In genomic region chr4:94516067-94516466, GRCh38 we compare ENCODE assay signal across 13 cellular contexts.
A peak's percentile ranks its signal among the peaks of the same experiment; 100 is the strongest.
DNase-seq lines count a peak whose midpoint lies in the region; ATAC-seq, FAIRE-seq and TF ChIP-seq lines count a peak whose summit lies in the region.
"Had no signal": no experiment of that assay in that cellular context is flagged by ENCODE, and none has a peak within 500 bp of the region (broad histone marks: within the 10 kb centered on the region; RNA-seq: fewer than 3 reads in every experiment).

No MANE protein-coding gene starts in this region.

- H3K27ac ChIP-seq in CD4-positive, alpha-beta memory T cell (ENCODE audit: low read depth, low read length), result no peak overlapping the region
- no peak overlapping the region for H3K27ac ChIP-seq in GM23338 (ENCODE audit: low read depth)
- H3K27ac ChIP-seq: left lung had no signal

- no peaks in the 10 kb centered on the region; the same call in 1 of the 2 replicates for H3K9me2 ChIP-seq in GM23338 (ENCODE audit: insufficient read depth)

- H3K27me3 Mint-ChIP-seq in nephron progenitor cell (ENCODE audit: low read depth, poor library complexity) (no peaks in the 10 kb centered on the region), GM23338 (ENCODE audit: insufficient read depth, low read depth, poor library complexity) (no peaks in the 10 kb centered on the region)
- no peaks in the 10 kb centered on the region for H3K27me3 Mint-ChIP-seq in CD4-positive, alpha-beta memory T cell

- H3K4me2 ChIP-seq in GM23338, result no peak overlapping the region

- H3K4me3 Mint-ChIP-seq in nephron progenitor cell (no peak overlapping the region), GM23338 (no peak overlapping the region)
- H3K4me3 Mint-ChIP-seq in CD4-positive, alpha-beta memory T cell, result no peak overlapping the region
- H3K4me3 Mint-ChIP-seq: activated T-helper 1 cell treated with anti-CD3 and anti-CD28 coated beads, Interleukin-12 subunit alpha, Interleukin-12 subunit beta, Interleukin-2, Interleukin-4 antibody, amounts not matched to agents 30 ng/mL and 10 ng/mL and 1 ng/mL, durations not matched to agents 14 hours and 24 hours and 36 hours had no signal

- no peak overlapping the region for H2AFZ ChIP-seq in GM23338

- H4K20me1 ChIP-seq in GM23338 (replicated peaks; ENCODE audit: insufficient read depth), result peaks cover 5% of the 10 kb centered on the region; the same call in 1 of the 2 replicates

- H3K27ac Mint-ChIP-seq in nephron progenitor cell, result peak overlapping the region; percentile 46
- H3K27ac Mint-ChIP-seq in CD4-positive, alpha-beta memory T cell, result no peak overlapping the region
- H3K27ac Mint-ChIP-seq in GM23338, result no peak overlapping the region
- H3K27ac Mint-ChIP-seq: activated T-helper 1 cell treated with anti-CD3 and anti-CD28 coated beads, Interleukin-12 subunit alpha, Interleukin-12 subunit beta, Interleukin-2, Interleukin-4 antibody, amounts not matched to agents 30 ng/mL and 10 ng/mL and 1 ng/mL, durations not matched to agents 14 hours and 24 hours and 36 hours had no signal

- ATAC-seq in GM23338 (no peak), HG03108 (IDR thresholded peaks at IDR 0.05; ENCODE audit: unreplicated experiment) (no peak)

- CTCF ChIA-PET in BJ (lab: Yijun Ruan, JAX), result no interaction called here
- CTCF ChIA-PET in CD4-positive, alpha-beta memory T cell (lab: Charles Lee; ENCODE audit: partially characterized antibody), result no interaction called here

- no peak overlapping the region for H3K4me3 ChIP-seq in BJ (ENCODE audit: low read depth, low read length)
- H3K4me3 ChIP-seq in LNCaP clone FGC (ENCODE audit: low read depth, low read length), result no peak overlapping the region; the same call in 1 of the 2 replicates
- H3K4me3 ChIP-seq in endocrine pancreas (ENCODE audit: control insufficient read depth, insufficient read depth, low read length), result peak overlapping the region; percentile 62
- H3K4me3 ChIP-seq in CD4-positive, alpha-beta memory T cell (ENCODE audit: low read length in 2 of 2), result no peak overlapping the region
- no peak overlapping the region for H3K4me3 ChIP-seq in GM23338
- H3K4me3 ChIP-seq: left lung had no signal

- FAIRE-seq in frontal cortex (lab: Jason Lieb, UNC), result no peak

- TF ChIP-seq CTCF in BJ (IDR thresholded peaks at IDR 0.05; ENCODE audit: insufficient read depth, low read depth, low read length), result no peak
- no peak for TF ChIP-seq CTCF in LNCaP clone FGC (IDR thresholded peaks at IDR 0.05; ENCODE audit: control insufficient read depth, extremely low read depth, insufficient read depth)
- no peak for TF ChIP-seq CTCF in nephron progenitor cell (IDR thresholded peaks at IDR 0.05)
- TF ChIP-seq CTCF in GM23338 (conservative IDR thresholded peaks at IDR 0.05; ENCODE audit: low read depth in 2 of 2), result no peak

- H3K4me1 ChIP-seq in endocrine pancreas (ENCODE audit: control insufficient read depth, insufficient read depth, low read length) (peaks cover 34% of the 10 kb centered on the region), GM23338 (ENCODE audit: insufficient read depth) (no peaks in the 10 kb centered on the region; the same call in 1 of the 2 replicates)
- H3K4me1 ChIP-seq in CD4-positive, alpha-beta memory T cell (ENCODE audit: insufficient read depth, low read length), result no peaks in the 10 kb centered on the region

- no peaks in the 10 kb centered on the region for H3K36me3 ChIP-seq in BJ (ENCODE audit: control insufficient read depth, insufficient read depth, low read length)
- no peaks in the 10 kb centered on the region for H3K36me3 ChIP-seq in endocrine pancreas (ENCODE audit: control insufficient read depth, insufficient read depth, low read length)
- H3K36me3 ChIP-seq in CD4-positive, alpha-beta memory T cell (ENCODE audit: insufficient read depth, low read length), result no peaks in the 10 kb centered on the region
- no peaks in the 10 kb centered on the region for H3K36me3 ChIP-seq in GM23338 (ENCODE audit: insufficient read depth)
- H3K36me3 ChIP-seq: left lung had no signal

- no peaks in the 10 kb centered on the region for H3K9me3 ChIP-seq in endocrine pancreas (ENCODE audit: control insufficient read depth, low read length)
- H3K9me3 ChIP-seq in CD4-positive, alpha-beta memory T cell (ENCODE audit: control insufficient read depth in 1 of 2, low read length in 2 of 2), result no peaks in the 10 kb centered on the region
- H3K9me3 ChIP-seq: left lung had no signal

- peaks cover 29% of the 10 kb centered on the region for H3K4me1 Mint-ChIP-seq in nephron progenitor cell
- peaks cover 12 to 20% (median 17%) of the 10 kb centered on the region in 4 donors for H3K4me1 Mint-ChIP-seq in CD4-positive, alpha-beta memory T cell
- H3K4me1 Mint-ChIP-seq in GM23338, result peaks cover 5% of the 10 kb centered on the region

- POLR2A ChIA-PET in BJ (lab: Charles Lee), result no interaction called here
- POLR2A ChIA-PET in CD4-positive, alpha-beta memory T cell (lab: Charles Lee; ENCODE audit: partially characterized antibody), result no interaction called here

- peaks cover 34% of the 10 kb centered on the region for H3K36me3 Mint-ChIP-seq in nephron progenitor cell (ENCODE audit: low read depth)
- peaks cover 0 to 5% of the 10 kb centered on the region in 2 donors for H3K36me3 Mint-ChIP-seq in CD4-positive, alpha-beta memory T cell
- H3K36me3 Mint-ChIP-seq in GM23338 (ENCODE audit: low read depth), result no peaks in the 10 kb centered on the region; the same call in 2 of the 3 replicates

- peak; percentile 63 for DNase-seq in BJ (ENCODE audit: low read depth)
- peak; percentile 93 for DNase-seq in LNCaP clone FGC (ENCODE audit: low read depth)
- DNase-seq in nephron progenitor cell, result no peak
- no peak for DNase-seq in CD4-positive, alpha-beta memory T cell
- no peak for DNase-seq in GM23338 (ENCODE audit: low spot score)
- DNase-seq in frontal cortex (ENCODE audit: low spot score in 2 of 2), result no peak
- DNase-seq: GOT3, left lung, NCI-H1105 treated with DMSO at 0.1 percent for 48 hours, posterior cingulate gyrus had no signal

- H3K27me3 ChIP-seq in BJ (ENCODE audit: control insufficient read depth, insufficient read depth, low read length) (no peaks in the 10 kb centered on the region), endocrine pancreas (ENCODE audit: control insufficient read depth, insufficient read depth, low read length) (no peaks in the 10 kb centered on the region), GM23338 (ENCODE audit: insufficient read depth) (no peaks in the 10 kb centered on the region)
- no peaks in the 10 kb centered on the region for H3K27me3 ChIP-seq in CD4-positive, alpha-beta memory T cell (ENCODE audit: insufficient read depth, low read length)
- H3K27me3 ChIP-seq: left lung had no signal

- peaks cover 40% of the 10 kb centered on the region for H3K79me2 ChIP-seq in GM23338 (replicated peaks; ENCODE audit: insufficient read depth)

- intact Hi-C loops in CD4-positive, alpha-beta memory T cell (cut with micrococcal nuclease), result no loop called here

- H3K9ac ChIP-seq in endocrine pancreas (ENCODE audit: control insufficient read depth, insufficient read depth, low read length), result no peak overlapping the region

- no peaks in the 10 kb centered on the region for H3F3A ChIP-seq in GM23338 (replicated peaks; ENCODE audit: low read depth)

- peaks cover 26% of the 10 kb centered on the region for H3K9me3 Mint-ChIP-seq in nephron progenitor cell
- peaks cover 0 to 3% (median 0%) of the 10 kb centered on the region in 8 donors for H3K9me3 Mint-ChIP-seq in CD4-positive, alpha-beta memory T cell
- no peaks in the 10 kb centered on the region for H3K9me3 Mint-ChIP-seq in GM23338

TF ChIP-seq in GM23338, 12 proteins besides CTCF, POLR2A, EP300 and RAD21 (continues in another document):
- TF ChIP-seq ZNF331 (CRISPR knock-in tag; IDR thresholded peaks at IDR 0.05; ENCODE audit: low read depth) (no peak), JUNB (IDR thresholded peaks at IDR 0.05; ENCODE audit: unreplicated experiment) (no peak), EZH2 (IDR thresholded peaks at IDR 0.05; ENCODE audit: low read depth, unreplicated experiment) (no peak), CREB1 (CRISPR knock-in tag; IDR thresholded peaks at IDR 0.05; ENCODE audit: low read depth) (no peak)

Comparison
In these comparisons a context has a peak if more than half of its experiments do, and no peak if none do; other contexts are left out.
1. DNase-seq: peak in BJ (single experiment) and LNCaP clone FGC (single experiment); none in nephron progenitor cell (single experiment), CD4-positive, alpha-beta memory T cell (0 of 5), GM23338 (single experiment) and frontal cortex (0 of 2).